Comparison of ENCODE assay signal across 16 cellular contexts in genomic region chr2:55309441-55309840, GRCh38. TPM values are rescaled to one million over a fixed set of nuclear protein-coding genes. Genes with fewer than 3 reads are reported as not detected.
A peak's percentile ranks its signal among the peaks of the same experiment; 100 is the strongest.
DNase-seq lines count a peak whose midpoint lies in the region; ATAC-seq, FAIRE-seq and TF ChIP-seq lines count a peak whose summit lies in the region.
"Had no signal": no experiment of that assay in that cellular context is flagged by ENCODE, and none has a peak within 500 bp of the region (broad histone marks: within the 10 kb centered on the region; RNA-seq: fewer than 3 reads in every experiment).

No MANE protein-coding gene starts in this region.

- CTCF ChIA-PET in HepG2 (lab: Yijun Ruan, JAX; ENCODE audit: low intra/inter-chr PET ratio, low total read pairs), result no interaction called here

- POLR2A ChIA-PET in HepG2 (lab: Yijun Ruan, JAX), result no interaction called here

- DNase-seq in DMS53 (lab: John Stamatoyannopoulos, UW) (peak; percentile 72), MG63 (peak; percentile 2), dermis microvascular lymphatic vessel endothelial cell (ENCODE audit: low read depth in 2 of 2) (peak; percentile 42 to 90), mesenchymal stem cell (peak; percentile 62), heart left ventricle (no peak), spleen (no peak), HepG2 (ENCODE audit: low spot score) (no peak)
- DNase-seq: CD8-positive, alpha-beta memory T cell; hippocampal formation; NCI-H1048; NCI-H2227 treated with DMSO at 0.1 percent for 48 hours; stimulated activated CD4-positive, alpha-beta T cell treated with anti-CD3 and anti-CD28 coated beads, Interleukin-4, amount 100 ng/mL, for 4 hours; stimulated activated naive CD8-positive, alpha-beta T cell treated with anti-CD3 and anti-CD28 coated beads, Interleukin-15, Interleukin-2, amounts not matched to agents 100 U/mL and 50 U/mL, for 24 hours had no signal

- H2AFZ ChIP-seq in mesenchymal stem cell (ENCODE audit: low read depth, low read length), result no peak overlapping the region
- no peak overlapping the region for H2AFZ ChIP-seq in HepG2 (ENCODE audit: low read length)

- no peak for FAIRE-seq in HepG2 (lab: Jason Lieb, UNC)

- no peak overlapping the region for H2BK120ac ChIP-seq in mesenchymal stem cell (ENCODE audit: low read depth, low read length)

- no peak for TF ChIP-seq POLR2A in heart left ventricle (IDR thresholded peaks at IDR 0.05)
- no peak for TF ChIP-seq POLR2A in spleen (IDR thresholded peaks at IDR 0.05)
- TF ChIP-seq POLR2A in HepG2 (IDR thresholded peaks at IDR 0.05; ENCODE audit: insufficient read depth in 1 of 2, low read depth in 2 of 2, low read length in 2 of 2), result no peak

- H3K9ac ChIP-seq in mesenchymal stem cell (ENCODE audit: low read length) (no peak overlapping the region), HepG2 (ENCODE audit: insufficient read depth, low read depth, low read length) (no peak overlapping the region)

- no peaks in the 10 kb centered on the region for H3K9me3 ChIP-seq in MG63
- H3K9me3 ChIP-seq in mesenchymal stem cell (ENCODE audit: control insufficient read depth, low read length), result no peaks in the 10 kb centered on the region
- H3K9me3 ChIP-seq in heart left ventricle, result no peaks in the 10 kb centered on the region
- H3K9me3 ChIP-seq in spleen, result no peaks in the 10 kb centered on the region
- no peaks in the 10 kb centered on the region for H3K9me3 ChIP-seq in HepG2 (ENCODE audit: low read length)

- in situ Hi-C loops in HepG2 (cut with HindIII; ENCODE audit: extremely low pct_ligation_motif_present, low pct_unique_long_range_greater_than_20kb), result no loop called here

- H3K4ac ChIP-seq in mesenchymal stem cell (ENCODE audit: low read depth in 1 of 2, low read length in 2 of 2), result no peak overlapping the region

- no peak for TF ChIP-seq RAD21 in HepG2 (CRISPR knock-in tag; IDR thresholded peaks at IDR 0.05)

- H3K79me1 ChIP-seq in mesenchymal stem cell (replicated peaks; ENCODE audit: low read length, poor library complexity, severe bottlenecking), result peaks cover 3% of the 10 kb centered on the region

- no peak overlapping the region for H3K18ac ChIP-seq in mesenchymal stem cell (ENCODE audit: low read depth in 1 of 2, low read length in 2 of 2)

- TF ChIP-seq CTCF in heart left ventricle (IDR thresholded peaks at IDR 0.05), result no peak
- no peak for TF ChIP-seq CTCF in spleen (IDR thresholded peaks at IDR 0.05 in 8 of 11, conservative IDR thresholded peaks at IDR 0.05 in 3 of 11)
- TF ChIP-seq CTCF in HepG2 (CRISPR knock-in tag; IDR thresholded peaks at IDR 0.05), result no peak

- no peak overlapping the region for H3K23ac ChIP-seq in mesenchymal stem cell (ENCODE audit: low read length in 2 of 2)

- H2AK5ac ChIP-seq in mesenchymal stem cell (ENCODE audit: low read length, severe bottlenecking), result no peak overlapping the region

- no CpG with 5 or more reads among the region's 2 CpGs for WGBS in mesenchymal stem cell
- WGBS in heart left ventricle, 4 donors, result 56 to 69% (median 66%) methylated on average over 2 of the region's 2 CpGs
- WGBS in spleen, 5 donors, result 65 to 79% (median 73%) methylated on average over 2 of the region's 2 CpGs
- WGBS in HepG2 (ENCODE audit: low lambda C conversion rate), result 97% methylated on average over 2 of the region's 2 CpGs

- H3K4me3 ChIP-seq in MG63 (no peak overlapping the region), mesenchymal stem cell (ENCODE audit: insufficient read depth in 1 of 2, low read depth in 1 of 2, low read length in 2 of 2) (no peak overlapping the region), heart left ventricle (no peak overlapping the region), spleen (no peak overlapping the region), HepG2 (replicated peaks in 1 of 3; ENCODE audit: insufficient read depth in 1 of 3, low read depth in 2 of 3, low read length in 3 of 3) (no peak overlapping the region)

- H4K91ac ChIP-seq in mesenchymal stem cell (ENCODE audit: low read length), result no peak overlapping the region

- H3K27ac ChIP-seq in mesenchymal stem cell (ENCODE audit: low read length, poor library complexity, severe bottlenecking), result no peak overlapping the region
- H3K27ac ChIP-seq in heart left ventricle, result no peak overlapping the region
- no peak overlapping the region for H3K27ac ChIP-seq in spleen
- H3K27ac ChIP-seq in HepG2 (ENCODE audit: extremely low read length, insufficient read depth, low read length), result no peak overlapping the region
- H3K27ac ChIP-seq: HL-60 had no signal

- H2BK15ac ChIP-seq in mesenchymal stem cell (ENCODE audit: low read depth, poor library complexity, severe bottlenecking), result no peak overlapping the region

- H4K20me1 ChIP-seq in HepG2 (ENCODE audit: insufficient read depth, low read length), result no peaks in the 10 kb centered on the region

- BruUV-seq in HepG2 (replicated peaks; lab: Mats Ljungman, UMichigan), result no TSS peak

- no peak overlapping the region for H2BK12ac ChIP-seq in mesenchymal stem cell (ENCODE audit: low read length in 2 of 2)

- H3K4me1 ChIP-seq in mesenchymal stem cell (ENCODE audit: control insufficient read depth, insufficient read depth, low read depth, low read length) (no peaks in the 10 kb centered on the region), heart left ventricle (no peaks in the 10 kb centered on the region), spleen (peaks cover 0 to 5% (median 0%) of the 10 kb centered on the region in 6 donors), HepG2 (ENCODE audit: insufficient read depth, low read length) (no peaks in the 10 kb centered on the region)

- intact Hi-C loops in heart left ventricle (cut with DNase I), result no loop called here
- intact Hi-C loops in spleen (cut with DNase I; ENCODE audit: low total_unique reads), result no loop called here
- intact Hi-C loops in HepG2 (cut with micrococcal nuclease; ENCODE audit: unreplicated experiment), result no loop called here

- no peak overlapping the region for H3K4me2 ChIP-seq in mesenchymal stem cell (ENCODE audit: low read length, poor library complexity, severe bottlenecking)
- H3K4me2 ChIP-seq in HepG2 (ENCODE audit: low read depth, low read length), result no peak overlapping the region

- H3K27me3 ChIP-seq in MG63 (no peaks in the 10 kb centered on the region), mesenchymal stem cell (ENCODE audit: control insufficient read depth in 1 of 2, insufficient read depth in 1 of 2, low read length in 2 of 2) (no peaks in the 10 kb centered on the region), heart left ventricle (no peaks in the 10 kb centered on the region), spleen (replicated peaks in 1 of 7) (no peaks in the 10 kb centered on the region), HepG2 (ENCODE audit: control insufficient read depth in 1 of 2, insufficient read depth in 2 of 2, low read length in 2 of 2) (no peaks in the 10 kb centered on the region)

- H3K36me3 ChIP-seq in MG63 (peaks cover 16% of the 10 kb centered on the region), mesenchymal stem cell (ENCODE audit: control insufficient read depth in 1 of 2, insufficient read depth in 2 of 2, low read depth in 1 of 2, low read length in 2 of 2) (peaks cover 8 to 51% of the 10 kb centered on the region in 2 experiments), heart left ventricle (peaks cover 0 to 81% (median 51%) of the 10 kb centered on the region in 9 donors), spleen (peaks cover 0 to 85% (median 7%) of the 10 kb centered on the region in 6 donors), HepG2 (replicated peaks in 1 of 2; ENCODE audit: control insufficient read depth in 1 of 2, insufficient read depth in 2 of 2, low read length in 2 of 2) (peaks cover 3 to 67% of the 10 kb centered on the region in 2 experiments)

- no peak overlapping the region for H2BK5ac ChIP-seq in mesenchymal stem cell (ENCODE audit: low read depth, low read length, poor library complexity, severe bottlenecking)

- no peak overlapping the region for H4K8ac ChIP-seq in mesenchymal stem cell (ENCODE audit: low read length)

- ATAC-seq in heart left ventricle, result no peak
- no peak for ATAC-seq in HepG2
- ATAC-seq in HG03159 (IDR thresholded peaks at IDR 0.05; ENCODE audit: unreplicated experiment), result no peak
- ATAC-seq: Panc1; stimulated activated naive CD8-positive, alpha-beta T cell treated with anti-CD3 and anti-CD28 coated beads, Interleukin-15, Interleukin-2, amounts not matched to agents 100 U/mL and 50 U/mL, for 24 hours had no signal

- no peak for TF ChIP-seq EP300 in HepG2 (IDR thresholded peaks at IDR 0.05; ENCODE audit: low read depth in 2 of 2, low read length in 2 of 2)
- no peak for TF ChIP-seq EP300 in HepG2 (CRISPR knock-in tag; IDR thresholded peaks at IDR 0.05; ENCODE audit: borderline replicate concordance)

- no peaks in the 10 kb centered on the region for H3K79me2 ChIP-seq in HepG2 (ENCODE audit: insufficient read depth, low read length)

- H3K14ac ChIP-seq in mesenchymal stem cell (ENCODE audit: low read length in 2 of 2), result no peak overlapping the region

RNA-seq across cellular contexts. Expression of gene MTIF2, which starts 40.4 kb away (rescaled TPM):
- total RNA-seq in MG63 (2014; rRNA removed; shearing (Covaris generic); ENCODE audit: low replicate concordance), result 40.6 and 93.7 TPM in 2 replicates
- total RNA-seq in dermis microvascular lymphatic vessel endothelial cell (22.3 and 26.3 TPM in 2 replicates), heart left ventricle (10 to 100 TPM; 38.3 to 54.7 (median 45.5) TPM), spleen (10 to 100 TPM; 18.4 to 28.5 (median 23.8) TPM), HepG2 (2016; rRNA removed; fragmentation: Illumina TruSeq; extraction: Trizol) (92.1 and 118 TPM in 2 replicates)
- 22.4 TPM for polyA plus RNA-seq in mesenchymal stem cell (2013, experiment 1 of 2)
- 22.1 TPM for polyA plus RNA-seq in mesenchymal stem cell (2013, experiment 2 of 2)
- polyA plus RNA-seq in heart left ventricle (10 to 100 TPM; 29.9 to 47.7 TPM), spleen (10 to 100 TPM; 19.4 to 22.4 (median 20.4) TPM), HepG2 (2011; rRNA removed) (24.3 and 32.1 TPM in 2 replicates)
- 21.8 and 23.5 TPM in 2 replicates for total RNA-seq in HepG2 (2016; cell fraction: cytosol; rRNA removed; fragmentation: Illumina TruSeq; extraction: Trizol; ENCODE audit: low read depth)
- total RNA-seq in HepG2 (2016; cell fraction: insoluble cytoplasmic fraction; rRNA removed; fragmentation: Illumina TruSeq; extraction: Trizol), result 93.6 and 122 TPM in 2 replicates
- total RNA-seq in HepG2 (2016; cell fraction: membrane; rRNA removed; fragmentation: Illumina TruSeq; extraction: Trizol), result 55.0 and 56.5 TPM in 2 replicates
- total RNA-seq in HepG2 (2016; cell fraction: nucleus; rRNA removed; fragmentation: Illumina TruSeq; extraction: Trizol), result 60.4 and 62.8 TPM in 2 replicates
- 16.5 and 20.9 TPM in 2 replicates for polyA plus RNA-seq in HepG2 (2011; cell fraction: cytosol; rRNA removed)
- 32.9 and 33.4 TPM in 2 replicates for polyA plus RNA-seq in HepG2 (2011; cell fraction: nucleus; rRNA removed)
- 37.6 and 54.9 TPM in 2 replicates for polyA plus RNA-seq in HepG2 (2012)
- polyA plus RNA-seq in HepG2 (2016; cell fraction: cytosol; fragmentation: Illumina TruSeq; extraction: Trizol; ENCODE audit: low read depth), result 9.6 TPM in 2 replicates
- polyA plus RNA-seq in HepG2 (2016; cell fraction: insoluble cytoplasmic fraction; fragmentation: Illumina TruSeq; extraction: Trizol; ENCODE audit: low read depth), result 93.7 and 99.1 TPM in 2 replicates
- 24.8 and 29.0 TPM in 2 replicates for polyA plus RNA-seq in HepG2 (2016; cell fraction: membrane; fragmentation: Illumina TruSeq; extraction: Trizol; ENCODE audit: low read depth)
- polyA plus RNA-seq in HepG2 (2016; cell fraction: nucleus; fragmentation: Illumina TruSeq; extraction: Trizol; ENCODE audit: insufficient read depth, low read depth), result 77.0 and 78.6 TPM in 2 replicates
- polyA minus RNA-seq in HepG2 (2011; rRNA and poly(A)+ RNA removed; ENCODE audit: low replicate concordance), result 39.6 and 42.1 TPM in 2 replicates
- 26.6 and 34.5 TPM in 2 replicates for polyA minus RNA-seq in HepG2 (2011; cell fraction: cytosol; rRNA and poly(A)+ RNA removed)
- 75.2 and 79.7 TPM in 2 replicates for polyA minus RNA-seq in HepG2 (2011; cell fraction: nucleus; rRNA and poly(A)+ RNA removed)

Comparison
In these comparisons a context has a peak if more than half of its experiments do, and no peak if none do; other contexts are left out.
1. DNase-seq: peak in DMS53 (single experiment), MG63 (single experiment), dermis microvascular lymphatic vessel endothelial cell (2 of 2) and mesenchymal stem cell (single experiment); none in heart left ventricle (0 of 5), spleen (single experiment) and HepG2 (single experiment).